In the genomic region with DNA sequence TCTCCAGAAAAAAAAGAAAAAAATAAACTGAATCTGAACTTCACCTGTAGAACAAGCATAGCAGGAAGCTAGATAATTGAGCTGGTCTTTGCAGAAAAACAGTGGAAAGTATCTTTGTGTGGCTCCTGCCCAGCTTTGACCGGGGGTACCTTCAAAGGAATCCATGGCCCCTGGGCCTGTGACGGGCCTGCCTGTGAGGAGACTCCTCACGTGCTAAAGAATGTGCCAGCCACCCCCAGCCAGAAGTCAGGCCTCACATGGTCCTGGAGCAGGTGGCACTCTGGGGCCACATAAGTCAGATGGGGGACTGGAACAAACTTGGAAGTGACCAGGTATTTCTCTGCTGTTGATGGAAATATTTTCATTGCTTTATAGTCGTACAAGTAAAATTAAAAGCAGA, we compare ENCODE assay signal across 25 cellular contexts.
"Had no signal": no experiment of that assay in that cellular context is flagged by ENCODE, and none has a peak within 500 bp of the region (broad histone marks: within the 10 kb centered on the region; RNA-seq: fewer than 3 reads in every experiment).

No MANE protein-coding gene starts in this region.

- ATAC-seq: foreskin keratinocyte; gastroesophageal sphincter; heart left ventricle; left cardiac atrium; left ventricle myocardium superior; lower lobe of right lung; sciatic nerve; stimulated activated memory B cell treated with anti-CD40 and anti-IgM and Interleukin-4, amounts not matched to agents 10 μg/mL and 1 μg/mL and 100 μg/mL, for 72 hours; stimulated activated naive CD8-positive, alpha-beta T cell treated with anti-CD3 and anti-CD28 coated beads, Interleukin-15, Interleukin-2, amounts not matched to agents 100 U/mL and 50 U/mL, for 24 hours had no signal

- H3K27ac Mint-ChIP-seq: nephron; stimulated activated memory B cell treated with anti-CD40 and anti-IgM and Interleukin-4, amounts not matched to agents 10 μg/mL and 1 μg/mL and 100 μg/mL, for 72 hours; type B pancreatic cell had no signal

- H3K4me3 Mint-ChIP-seq: stimulated activated memory B cell treated with anti-CD40 and anti-IgM and Interleukin-4, amounts not matched to agents 10 μg/mL and 1 μg/mL and 100 μg/mL, for 72 hours; type B pancreatic cell had no signal

- H3K27me3 ChIP-seq: colonic mucosa, esophagus muscularis mucosa, foreskin keratinocyte, gastroesophageal sphincter, heart left ventricle, right atrium auricular region, testis, tibial artery had no signal

- DNase-seq: colonic mucosa; dermis blood vessel endothelial cell; effector memory CD4-positive, alpha-beta T cell; foreskin keratinocyte; heart left ventricle; hippocampal formation; left cardiac atrium; left ventricle myocardium superior; lower lobe of right lung; nucleus accumbens; stimulated activated CD4-positive, alpha-beta T cell treated with anti-CD3 and anti-CD28 coated beads, Interleukin-2, amount 100 ng/mL, for 24 hours; stimulated activated CD4-positive, alpha-beta T cell treated with anti-CD3 and anti-CD28 coated beads, Interleukin-4, amount 100 ng/mL, for 24 hours; stimulated activated naive CD8-positive, alpha-beta T cell treated with anti-CD3 and anti-CD28 coated beads, Interleukin-15, Interleukin-2, amounts not matched to agents 100 U/mL and 50 U/mL, for 24 hours; substantia nigra; testis had no signal

- H3K4me1 ChIP-seq: colonic mucosa, prostate gland had no signal

- H3K4me3 ChIP-seq: colonic mucosa, esophagus muscularis mucosa, gastroesophageal sphincter, heart left ventricle, lower lobe of right lung, prostate gland, right atrium auricular region, smooth muscle cell, testis, tibial artery had no signal

- H3K27me3 Mint-ChIP-seq: stimulated activated memory B cell treated with anti-CD40 and anti-IgM and Interleukin-4, amounts not matched to agents 10 μg/mL and 1 μg/mL and 100 μg/mL, for 72 hours; type B pancreatic cell had no signal

- H3K27ac ChIP-seq: colonic mucosa, esophagus muscularis mucosa, foreskin keratinocyte, gastroesophageal sphincter, lower lobe of right lung, prostate gland, testis, tibial artery had no signal

- H3K9me3 Mint-ChIP-seq: nephron; stimulated activated memory B cell treated with anti-CD40 and anti-IgM and Interleukin-4, amounts not matched to agents 10 μg/mL and 1 μg/mL and 100 μg/mL, for 72 hours; type B pancreatic cell had no signal

- H3K4me2 ChIP-seq: smooth muscle cell had no signal
